ENCODE assay signal across 30 cellular contexts in genomic region chr5:152193391-152194107, GRCh38.
"Had no signal": no experiment of that assay in that cellular context is flagged by ENCODE, and none has a peak within 500 bp of the region (broad histone marks: within the 10 kb centered on the region; RNA-seq: fewer than 3 reads in every experiment).

No MANE protein-coding gene starts in this region.

- ATAC-seq: activated CD8-positive, alpha-beta T cell treated with anti-CD3 and anti-CD28 coated beads for 36 hours; activated T-cell treated with anti-CD3 and anti-CD28 coated beads, Interleukin-2, amount 50 U/mL, for 72 hours; activated T-helper 17 cell treated with anti-CD3 and anti-CD28 coated beads, Interleukin-2, amount 50 U/mL, for 72 hours had no signal

- H3K27ac Mint-ChIP-seq: activated CD4-positive, alpha-beta T cell treated with anti-CD3 and anti-CD28 coated beads, Interleukin-2, amount 10 ng/mL, durations not matched to agents 24 days and 14 days; activated CD8-positive, alpha-beta T cell treated with anti-CD3 and anti-CD28 coated beads for 36 hours; activated naive CD8-positive, alpha-beta T cell treated with anti-CD3 and anti-CD28 coated beads for 36 hours; activated T-cell treated with anti-CD3 and anti-CD28 coated beads, Interleukin-2, amount 50 U/mL, for 72 hours; activated T-helper 17 cell treated with anti-CD3 and anti-CD28 coated beads, Interleukin-2, amount 50 U/mL, for 72 hours had no signal

- H3K27me3 ChIP-seq: SJCRH30 had no signal

- H3K4me3 Mint-ChIP-seq: activated CD4-positive, alpha-beta T cell treated with anti-CD3 and anti-CD28 coated beads, Interleukin-2, amount 10 ng/mL, durations not matched to agents 24 days and 14 days; activated CD8-positive, alpha-beta T cell treated with anti-CD3 and anti-CD28 coated beads for 36 hours; activated naive CD8-positive, alpha-beta T cell treated with anti-CD3 and anti-CD28 coated beads for 36 hours; activated T-cell treated with anti-CD3 and anti-CD28 coated beads, Interleukin-2, amount 50 U/mL, for 72 hours; activated T-helper 17 cell treated with anti-CD3 and anti-CD28 coated beads, Interleukin-2, amount 50 U/mL, for 72 hours had no signal

- H3K36me3 Mint-ChIP-seq: activated naive CD8-positive, alpha-beta T cell treated with anti-CD3 and anti-CD28 coated beads for 36 hours had no signal

- DNase-seq: activated CD4-positive, alpha-beta T cell treated with anti-CD3 and anti-CD28 coated beads, Interleukin-2, amount 10 ng/mL, durations not matched to agents 24 days and 14 days; activated CD4-positive, alpha-beta T cell treated with anti-CD3 and anti-CD28 coated beads, Interleukin-2, amount 50 U/mL, for 4 hours; activated CD4-positive, CD25-positive, alpha-beta regulatory T cell; activated CD8-positive, alpha-beta T cell treated with anti-CD3 and anti-CD28 coated beads for 36 hours; activated effector memory CD4-positive, alpha-beta T cell treated with anti-CD3 and anti-CD28 coated beads, Interleukin-2, amount 50 U/mL, for 16 hours; activated naive CD4-positive, alpha-beta T cell; activated naive CD4-positive, alpha-beta T cell treated with anti-CD3 and anti-CD28 coated beads, Interleukin-2, amount 50 U/mL, for 16 hours; activated naive CD8-positive, alpha-beta T cell treated with anti-CD3 and anti-CD28 coated beads for 36 hours; activated T-cell treated with anti-CD3 and anti-CD28 coated beads, Interleukin-2, amount 50 U/mL, for 1 hour; activated T-cell treated with anti-CD3 and anti-CD28 coated beads, Interleukin-2, amount 50 U/mL, for 72 hours; amniotic stem cell; aorta; Kasumi-1; KG1; MG63; NCI-H1048; NCI-H1105 treated with DMSO at 0.1 percent for 48 hours; NCI-H1436 treated with DMSO at 0.1 percent for 48 hours; NCI-H1694 treated with DMSO at 0.1 percent for 48 hours; NCI-H2029; NCI-H510A; NCI-H526; NCI-H748 treated with DMSO at 0.1 percent for 48 hours; NK-92 treated with Interleukin-12 subunit alpha and Interleukin-12 subunit beta, amount 100 ng/mL, for 24 hours; SHP77; SJCRH30; T1000; WERI-Rb-1 had no signal

- H3K4me1 ChIP-seq: SJCRH30 had no signal

- H3K9me3 Mint-ChIP-seq: activated CD4-positive, alpha-beta T cell treated with anti-CD3 and anti-CD28 coated beads, Interleukin-2, amount 10 ng/mL, durations not matched to agents 24 days and 14 days had no signal

- H3K4me1 Mint-ChIP-seq: activated CD4-positive, alpha-beta T cell treated with anti-CD3 and anti-CD28 coated beads, Interleukin-2, amount 10 ng/mL, durations not matched to agents 24 days and 14 days; activated naive CD8-positive, alpha-beta T cell treated with anti-CD3 and anti-CD28 coated beads for 36 hours; activated T-helper 17 cell treated with anti-CD3 and anti-CD28 coated beads, Interleukin-2, amount 50 U/mL, for 72 hours had no signal

- H3K36me3 ChIP-seq: MG63, SJCRH30, WERI-Rb-1 had no signal

- H3K27ac ChIP-seq: SJCRH30, SK-N-MC, WERI-Rb-1 had no signal

- H3K9me3 ChIP-seq: SJCRH30 had no signal

- H3K27me3 Mint-ChIP-seq: activated CD4-positive, alpha-beta T cell treated with anti-CD3 and anti-CD28 coated beads, Interleukin-2, amount 10 ng/mL, durations not matched to agents 24 days and 14 days; activated CD8-positive, alpha-beta T cell treated with anti-CD3 and anti-CD28 coated beads for 36 hours had no signal

- H3K4me3 ChIP-seq: MG63, SJCRH30, SK-N-MC had no signal
